In the genomic region with DNA sequence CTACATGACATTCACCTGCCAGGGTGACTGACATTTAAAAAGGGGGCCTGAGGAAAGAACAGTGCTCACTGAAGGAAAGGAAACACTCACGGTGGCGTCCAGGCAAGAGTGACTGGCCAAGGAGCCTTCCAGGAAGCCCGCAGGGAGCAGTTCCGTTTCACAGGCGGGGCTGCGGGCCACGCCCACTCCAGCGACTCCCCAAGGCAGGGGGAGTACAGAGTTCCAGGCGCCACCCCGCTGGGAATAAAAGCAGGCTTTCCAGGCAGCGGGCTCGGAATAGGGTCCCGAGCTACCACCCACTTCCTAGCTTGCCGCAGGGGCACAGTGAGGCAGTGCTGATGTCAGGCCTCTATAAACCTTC, we compare ENCODE assay signal across 13 cellular contexts. TPM values are rescaled to one million over a fixed set of nuclear protein-coding genes. Genes with fewer than 3 reads are reported as not detected.
A peak's percentile ranks its signal among the peaks of the same experiment; 100 is the strongest.
DNase-seq lines count a peak whose midpoint lies in the region; ATAC-seq and TF ChIP-seq lines count a peak whose summit lies in the region.
"Had no signal": no experiment of that assay in that cellular context is flagged by ENCODE, and none has a peak within 500 bp of the region (broad histone marks: within the 10 kb centered on the region; RNA-seq: fewer than 3 reads in every experiment).

No MANE protein-coding gene starts in this region.

- no peak overlapping the region for H2BK120ac ChIP-seq in H9 (ENCODE audit: low read depth, low read length, poor library complexity, severe bottlenecking)
- H2BK120ac ChIP-seq in neuronal stem cell (ENCODE audit: low read depth, low read length), result no peak overlapping the region

- H3K27ac Mint-ChIP-seq in H9, result no peak overlapping the region

- H3K23ac ChIP-seq in H9 (ENCODE audit: insufficient read length, low read depth, low read length) (no peak overlapping the region), neuronal stem cell (ENCODE audit: low read depth, low read length, poor library complexity) (no peak overlapping the region)

- peaks cover 39 to 42% of the 10 kb centered on the region in 2 experiments for H3K4me1 Mint-ChIP-seq in H9

- H3K9ac ChIP-seq in H9 (ENCODE audit: extremely low read depth, insufficient read length, low read length), result no peak overlapping the region
- H3K9ac ChIP-seq in neuronal stem cell (ENCODE audit: low read depth, low read length, poor library complexity), result no peak overlapping the region

- TF ChIP-seq CTCF in H9 (conservative IDR thresholded peaks at IDR 0.05) (no peak), stomach (IDR thresholded peaks at IDR 0.05) (no peak), osteoblast (IDR thresholded peaks at IDR 0.05; ENCODE audit: extremely low read depth, low read depth, low read length) (no peak)

- ATAC-seq in GM19324 (IDR thresholded peaks at IDR 0.05; ENCODE audit: low FRiP score, unreplicated experiment), result no peak
- ATAC-seq: SK-N-SH treated with all-trans-retinoic acid at 6 μM for 48 hours had no signal

- H2BK5ac ChIP-seq in H9 (ENCODE audit: insufficient read length, low read length) (no peak overlapping the region), neuronal stem cell (ENCODE audit: low read length) (no peak overlapping the region)

- H4K8ac ChIP-seq in H9 (replicated peaks; ENCODE audit: insufficient read length, low read depth, low read length) (no peak overlapping the region), neuronal stem cell (ENCODE audit: low read depth, low read length) (no peak overlapping the region)

- no peaks in the 10 kb centered on the region for H3K79me1 ChIP-seq in H9 (ENCODE audit: insufficient read depth, low read depth, low read length, poor library complexity, severe bottlenecking)
- peaks cover 1% of the 10 kb centered on the region for H3K79me1 ChIP-seq in neuronal stem cell (ENCODE audit: low read depth, low read length)

- peak overlapping the region in 1 of 2 experiments; percentile 47; a peak in 1 of 5 replicates for H3K4me3 Mint-ChIP-seq in H9

- peaks cover 52 to 85% (median 84%) of the 10 kb centered on the region in 4 donors for H3K36me3 ChIP-seq in stomach
- peaks cover 57% of the 10 kb centered on the region for H3K36me3 ChIP-seq in osteoblast (ENCODE audit: insufficient read depth, low read length)
- H3K36me3 ChIP-seq in neuronal stem cell (replicated peaks in 1 of 2; ENCODE audit: control insufficient read depth in 2 of 2, insufficient read depth in 2 of 2, low read length in 2 of 2), result peaks cover 39 to 74% of the 10 kb centered on the region in 2 donors
- H3K36me3 ChIP-seq: ovary had no signal

- H4K20me1 ChIP-seq in H9 (ENCODE audit: control insufficient read depth, insufficient read depth, insufficient read length) (no peaks in the 10 kb centered on the region), osteoblast (ENCODE audit: insufficient read depth, low read length) (peaks cover 6% of the 10 kb centered on the region)

- no peak overlapping the region for H3T11ph ChIP-seq in H9 (ENCODE audit: low read length)

- H3K56ac ChIP-seq in H9 (ENCODE audit: insufficient read length, low read depth, low read length), result no peak overlapping the region

- H3K36me3 Mint-ChIP-seq in H9 (ENCODE audit: insufficient read depth in 1 of 3, low read depth in 3 of 3), result peaks cover 26 to 54% (median 42%) of the 10 kb centered on the region in 3 experiments

- H3K9me3 ChIP-seq in H9 (ENCODE audit: control insufficient read depth, low read depth, low read length) (no peaks in the 10 kb centered on the region), stomach (no peaks in the 10 kb centered on the region), osteoblast (ENCODE audit: low read depth, low read length) (no peaks in the 10 kb centered on the region), neuronal stem cell (replicated peaks in 1 of 2; ENCODE audit: control insufficient read depth in 2 of 2, insufficient read depth in 1 of 2, low read depth in 1 of 2, low read length in 2 of 2) (no peaks in the 10 kb centered on the region)
- H3K9me3 ChIP-seq: ovary had no signal

- H3K4me2 ChIP-seq in H9 (ENCODE audit: insufficient read depth, insufficient read length, low read length) (no peak overlapping the region), osteoblast (ENCODE audit: insufficient read depth, low read length) (no peak overlapping the region), neuronal stem cell (ENCODE audit: insufficient read depth, low read length, poor library complexity, severe bottlenecking) (no peak overlapping the region)

- H2BK15ac ChIP-seq in H9 (ENCODE audit: low read depth, low read length), result no peak overlapping the region
- no peak overlapping the region for H2BK15ac ChIP-seq in neuronal stem cell (ENCODE audit: low read length)

- H4K91ac ChIP-seq in H9 (ENCODE audit: insufficient read length, low read depth, low read length), result no peak overlapping the region
- no peak overlapping the region for H4K91ac ChIP-seq in neuronal stem cell (ENCODE audit: low read depth, low read length, poor library complexity)

- WGBS in H9 (ENCODE audit: extremely low coverage, insufficient read length, low lambda C conversion rate), result no CpG with 5 or more reads among the region's 14 CpGs
- 41 to 73% (median 56%) methylated on average over 4 to 14 of the region's 14 CpGs for WGBS in stomach, 5 donors
- no CpG with 5 or more reads among the region's 14 CpGs for whole genome bisulfite sequencing in neuronal stem cell (ENCODE audit: extremely low coverage in 2 of 2, insufficient read length in 2 of 2, insufficient replicate concordance in 1 of 2), 2 donors

- no peaks in the 10 kb centered on the region for H3K79me2 ChIP-seq in H9 (ENCODE audit: insufficient read depth, low read length)
- H3K79me2 ChIP-seq in osteoblast (ENCODE audit: insufficient read depth, low read length), result peaks cover 7% of the 10 kb centered on the region

- H3K14ac ChIP-seq in H9 (ENCODE audit: insufficient read depth, low read length) (no peak overlapping the region), neuronal stem cell (ENCODE audit: low read length) (no peak overlapping the region)

- H2BK12ac ChIP-seq in H9 (ENCODE audit: insufficient read length, low read depth, low read length) (no peak overlapping the region), neuronal stem cell (ENCODE audit: low read length) (no peak overlapping the region)

- TF ChIP-seq POLR2A in stomach (IDR thresholded peaks at IDR 0.05), result no peak

- H3K4me3 ChIP-seq in stomach, result no peak overlapping the region
- no peak overlapping the region for H3K4me3 ChIP-seq in osteoblast (ENCODE audit: insufficient read depth, low read length)
- H3K4me3 ChIP-seq in neuronal stem cell (ENCODE audit: low read length in 2 of 2), result no peak overlapping the region
- H3K4me3 ChIP-seq: GM12878, ovary had no signal

- H3K27ac ChIP-seq in H9 (ENCODE audit: insufficient read length, low read depth, low read length) (no peak overlapping the region), angular gyrus (ENCODE audit: low read depth, low read length) (peak overlapping the region; percentile 98), stomach (peak overlapping the region; percentile 5 to 71 (median 66)), osteoblast (ENCODE audit: low read depth, low read length) (no peak overlapping the region), neuronal stem cell (replicated peaks; ENCODE audit: low read length) (no peak overlapping the region)
- H3K27ac ChIP-seq: ovary had no signal

- intact Hi-C loops in stomach (cut with DNase I; ENCODE audit: low total_unique reads), result loop anchor here (10.0 kb wide), 2 partner anchors 232 to 402 kb away; a partner anchor contains a TSS

- no peaks in the 10 kb centered on the region; a peak in 2 of 5 replicates for H3K9me3 Mint-ChIP-seq in H9

- H3K4ac ChIP-seq in H9 (ENCODE audit: low read depth, low read length), result no peak overlapping the region
- H3K4ac ChIP-seq in neuronal stem cell (ENCODE audit: low read length), result no peak overlapping the region

- H3K18ac ChIP-seq in H9 (ENCODE audit: insufficient read length, low read depth, low read length) (no peak overlapping the region), neuronal stem cell (ENCODE audit: low read length) (no peak overlapping the region)

- no peak for TF ChIP-seq EP300 in stomach (IDR thresholded peaks at IDR 0.05)

- no peak overlapping the region for H2AK5ac ChIP-seq in H9 (ENCODE audit: insufficient read length, low read length)
- no peak overlapping the region for H2AK5ac ChIP-seq in neuronal stem cell (ENCODE audit: low read depth, low read length)

- H3K27me3 Mint-ChIP-seq in H9 (ENCODE audit: low read depth), result peaks cover 66% of the 10 kb centered on the region

- H2AFZ ChIP-seq in H9 (ENCODE audit: low read length), result no peak overlapping the region
- H2AFZ ChIP-seq in osteoblast (ENCODE audit: low read length), result no peak overlapping the region
- no peak overlapping the region for H2AFZ ChIP-seq in neuronal stem cell (ENCODE audit: low read length)

- H2BK20ac ChIP-seq in H9 (ENCODE audit: low read depth, low read length, poor library complexity, severe bottlenecking), result no peak overlapping the region

- no peaks in the 10 kb centered on the region; the same call in 1 of the 2 replicates for H3K4me1 ChIP-seq in H9 (ENCODE audit: insufficient read depth, low read length)
- H3K4me1 ChIP-seq in stomach, result peaks cover 25 to 59% (median 34%) of the 10 kb centered on the region in 4 donors
- H3K4me1 ChIP-seq in osteoblast (ENCODE audit: insufficient read depth, low read length), result no peaks in the 10 kb centered on the region
- peaks cover 0 to 14% of the 10 kb centered on the region in 2 donors for H3K4me1 ChIP-seq in neuronal stem cell (ENCODE audit: control insufficient read depth in 2 of 2, insufficient read depth in 1 of 2, low read depth in 1 of 2, low read length in 2 of 2)

- H3K27me3 ChIP-seq in H9 (ENCODE audit: insufficient read depth, low read length) (peaks cover 6% of the 10 kb centered on the region; the same call in 1 of the 2 replicates), stomach (no peaks in the 10 kb centered on the region), osteoblast (ENCODE audit: insufficient read depth, low read length) (no peaks in the 10 kb centered on the region), neuronal stem cell (ENCODE audit: control insufficient read depth in 3 of 3, insufficient read depth in 3 of 3, low read depth in 1 of 3, low read length in 3 of 3) (no peaks in the 10 kb centered on the region)
- H3K27me3 ChIP-seq: ovary had no signal

- no peak overlapping the region for H4K5ac ChIP-seq in H9 (ENCODE audit: insufficient read length, low read depth, low read length)

- DNase-seq in H9 (peak; percentile 65), iPS-NIHi7 (ENCODE audit: extremely low spot score) (peak; percentile 73), stomach (peak; percentile 46), osteoblast (ENCODE audit: insufficient read length, low spot score, missing footprints) (no peak), neuronal stem cell (ENCODE audit: low spot score) (no peak)
- DNase-seq in activated CD8-positive, alpha-beta memory T cell treated with anti-CD3 and anti-CD28 coated beads, Interleukin-2, amount 50 U/mL, for 48 hours, result no peak
- DNase-seq: NCI-H1092, NCI-H526 had no signal

- no peaks in the 10 kb centered on the region for H3K23me2 ChIP-seq in H9 (ENCODE audit: insufficient read length, low read depth, low read length, poor library complexity, severe bottlenecking)

RNA-seq across cellular contexts. Expression of a gene that starts 34.2 kb away (rescaled TPM):
- total RNA-seq in H9 (2021) (23.0 and 27.0 TPM in 2 replicates), stomach (100 to 1,000 TPM in 1 of 5 donors, 10 to 100 TPM in 4; 17.4 to 113 (median 41.7) TPM), osteoblast (94.6 and 107 TPM in 2 replicates)
- 100 to 1,000 TPM in 1 of 3 donors, 10 to 100 TPM in 2; 52.0 to 124 (median 86.9) TPM for polyA plus RNA-seq in stomach
- polyA plus RNA-seq in neuronal stem cell (2013, experiment 1 of 2), result 77.0 TPM
- polyA plus RNA-seq in neuronal stem cell (2013, experiment 2 of 2), result 79.1 TPM

RNA-seq across cellular contexts. Expression of a gene that starts 34.9 kb away (rescaled TPM):
- total RNA-seq in H9 (2021), result 19.2 and 22.0 TPM in 2 replicates
- total RNA-seq in stomach, result 100 to 1,000 TPM in 1 of 5 donors, 10 to 100 TPM in 3, 1 to 10 TPM in 1; 2.3 to 165 (median 22.3) TPM
- polyA plus RNA-seq in stomach, result 10 to 100 TPM; 27.9 to 81.0 (median 53.1) TPM
- 15.9 and 37.1 TPM in 2 replicates for total RNA-seq in osteoblast
- 25.3 TPM for polyA plus RNA-seq in neuronal stem cell (2013, experiment 1 of 2)
- 24.1 TPM for polyA plus RNA-seq in neuronal stem cell (2013, experiment 2 of 2)

Comparison
In these comparisons a context has a peak if more than half of its experiments do, and no peak if none do; other contexts are left out.
1. DNase-seq: peak in H9 (single experiment), iPS-NIHi7 (single experiment) and stomach (single experiment); none in activated CD8-positive, alpha-beta memory T cell treated with anti-CD3 and anti-CD28 coated beads, Interleukin-2, amount 50 U/mL, for 48 hours (single experiment), osteoblast (single experiment) and neuronal stem cell (single experiment).
2. H3K27ac ChIP-seq: peak in angular gyrus (single experiment) and stomach (5 of 5); none in H9 (single experiment), osteoblast (single experiment) and neuronal stem cell (single experiment).